ENCODE assay signal across 4 cellular contexts in the genomic region with DNA sequence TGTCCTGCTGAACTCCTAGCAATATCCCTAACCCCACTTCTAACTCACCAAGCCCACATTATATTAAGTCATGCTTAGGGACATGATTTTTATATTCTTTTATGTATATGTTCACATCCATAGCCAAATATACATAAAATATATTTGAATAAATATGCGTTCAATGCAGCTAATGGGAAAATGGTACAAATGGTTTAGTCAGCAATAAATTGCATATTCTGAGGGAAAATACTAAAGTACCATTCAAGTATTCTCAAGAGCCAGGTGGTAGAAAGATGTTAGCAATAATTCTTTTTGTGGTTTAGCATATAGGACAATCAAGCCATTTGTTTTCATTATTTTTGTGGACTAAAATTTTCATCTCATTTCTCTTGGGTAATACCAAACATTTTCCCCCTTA.
TF ChIP-seq lines count a peak whose summit lies in the region.

No MANE protein-coding gene starts in this region.

TF ChIP-seq in HepG2, 621 proteins besides CTCF, POLR2A, EP300 and RAD21:
- TF ChIP-seq ZNF746 (CRISPR knock-in tag; IDR thresholded peaks at IDR 0.05) (no peak), NCOA5 (CRISPR knock-in tag; IDR thresholded peaks at IDR 0.05) (no peak), ATF7 (IDR thresholded peaks at IDR 0.05) (no peak), ATF7 (CRISPR knock-in tag; IDR thresholded peaks at IDR 0.05) (no peak), MAFK (conservative IDR thresholded peaks at IDR 0.05 in 1 of 2, IDR thresholded peaks at IDR 0.05 in 1 of 2; ENCODE audit: low read length in 2 of 2) (peak; percentile 84 to 91), ZNF629 (CRISPR knock-in tag; conservative IDR thresholded peaks at IDR 0.05) (no peak), MAFF (IDR thresholded peaks at IDR 0.05; ENCODE audit: low read depth, low read length) (peak; percentile 85), HES4 (CRISPR knock-in tag; IDR thresholded peaks at IDR 0.05; ENCODE audit: borderline replicate concordance) (no peak)
- TF ChIP-seq, protein P1, sequence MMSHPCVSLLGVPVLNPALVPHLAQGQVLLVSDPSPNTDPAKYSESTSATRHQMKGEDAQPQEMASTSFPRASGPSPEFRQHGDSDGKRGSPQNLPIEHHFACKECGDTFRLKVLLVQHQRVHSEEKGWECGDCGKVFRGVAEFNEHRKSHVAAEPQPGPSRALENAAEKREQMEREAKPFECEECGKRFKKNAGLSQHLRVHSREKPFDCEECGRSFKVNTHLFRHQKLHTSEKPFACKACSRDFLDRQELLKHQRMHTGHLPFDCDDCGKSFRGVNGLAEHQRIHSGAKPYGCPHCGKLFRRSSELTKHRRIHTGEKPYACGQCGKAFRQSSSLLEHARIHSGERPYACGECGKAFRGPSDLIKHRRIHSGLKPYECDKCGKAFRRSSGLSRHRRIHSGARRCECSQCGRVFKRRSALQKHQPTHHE (CRISPR knock-in tag; IDR thresholded peaks at IDR 0.05; ENCODE audit: borderline replicate concordance) = no peak

TF ChIP-seq in A549, 52 proteins besides CTCF, POLR2A, EP300 and RAD21:
- TF ChIP-seq HOXB5 (CRISPR knock-in tag; IDR thresholded peaks at IDR 0.05) (no peak), MAFK (IDR thresholded peaks at IDR 0.05; ENCODE audit: partially characterized antibody) (peak; percentile 75)

TF ChIP-seq in IMR-90, 13 proteins besides CTCF, POLR2A, EP300 and RAD21:
- TF ChIP-seq SMC3 (IDR thresholded peaks at IDR 0.05; ENCODE audit: low read depth, low read length) (no peak), MAFK (IDR thresholded peaks at IDR 0.05; ENCODE audit: low read depth, low read length) (peak; percentile 68)

TF ChIP-seq in K562, 482 proteins besides CTCF, POLR2A, EP300 and RAD21:
- TF ChIP-seq GATAD2B (IDR thresholded peaks at IDR 0.05; ENCODE audit: borderline replicate concordance) (no peak), RUNX1 (IDR thresholded peaks at IDR 0.05; ENCODE audit: low read depth) (no peak), BRCA1 (IDR thresholded peaks at IDR 0.05) (no peak), BRCA1 (CRISPR knock-in tag; IDR thresholded peaks at IDR 0.05) (no peak), MAFF (IDR thresholded peaks at IDR 0.05; ENCODE audit: low read length) (peak; percentile 41; the same call in 1 of the 2 replicates), ZNF165 (CRISPR knock-in tag; IDR thresholded peaks at IDR 0.05; ENCODE audit: borderline replicate concordance) (no peak), LEF1 (IDR thresholded peaks at IDR 0.05) (no peak), ZNF316 (IDR thresholded peaks at IDR 0.05) (peak; percentile 56; the same call in 1 of the 2 replicates), DMBX1 (CRISPR knock-in tag; IDR thresholded peaks at IDR 0.05; ENCODE audit: borderline replicate concordance) (no peak), C11orf30 (IDR thresholded peaks at IDR 0.05; ENCODE audit: low read depth) (peak; percentile 34; the same call in 1 of the 2 replicates)
- TF ChIP-seq, protein P2, sequence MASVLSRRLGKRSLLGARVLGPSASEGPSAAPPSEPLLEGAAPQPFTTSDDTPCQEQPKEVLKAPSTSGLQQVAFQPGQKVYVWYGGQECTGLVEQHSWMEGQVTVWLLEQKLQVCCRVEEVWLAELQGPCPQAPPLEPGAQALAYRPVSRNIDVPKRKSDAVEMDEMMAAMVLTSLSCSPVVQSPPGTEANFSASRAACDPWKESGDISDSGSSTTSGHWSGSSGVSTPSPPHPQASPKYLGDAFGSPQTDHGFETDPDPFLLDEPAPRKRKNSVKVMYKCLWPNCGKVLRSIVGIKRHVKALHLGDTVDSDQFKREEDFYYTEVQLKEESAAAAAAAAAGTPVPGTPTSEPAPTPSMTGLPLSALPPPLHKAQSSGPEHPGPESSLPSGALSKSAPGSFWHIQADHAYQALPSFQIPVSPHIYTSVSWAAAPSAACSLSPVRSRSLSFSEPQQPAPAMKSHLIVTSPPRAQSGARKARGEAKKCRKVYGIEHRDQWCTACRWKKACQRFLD (CRISPR knock-in tag; IDR thresholded peaks at IDR 0.05) = no peak
